12 cellular contexts compared by ENCODE assay signal in the genomic region with DNA sequence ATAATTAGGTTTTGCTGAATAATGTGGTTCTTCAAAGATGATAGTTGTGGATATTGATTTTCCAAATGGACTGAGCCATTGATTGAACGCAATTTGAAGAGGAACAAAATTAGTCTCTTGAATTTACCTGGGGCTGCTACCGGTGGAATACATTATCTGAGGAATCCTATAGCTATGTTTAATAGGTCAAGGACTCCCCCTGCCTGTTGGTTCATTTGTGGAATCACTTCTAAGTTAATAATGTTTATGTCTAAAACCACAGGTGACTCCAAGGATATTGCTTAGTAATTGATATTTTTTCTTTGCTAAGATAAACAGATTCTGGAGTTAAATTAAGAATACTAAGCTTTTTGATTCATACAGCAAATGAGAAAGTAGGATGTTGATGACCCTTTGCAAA.
A peak's percentile ranks its signal among the peaks of the same experiment; 100 is the strongest.
DNase-seq lines count a peak whose midpoint lies in the region; ATAC-seq, FAIRE-seq and TF ChIP-seq lines count a peak whose summit lies in the region.
"Had no signal": no experiment of that assay in that cellular context is flagged by ENCODE, and none has a peak within 500 bp of the region (broad histone marks: within the 10 kb centered on the region; RNA-seq: fewer than 3 reads in every experiment).

No MANE protein-coding gene starts in this region.

- 0 out of 2 replicates have a peak, but pooled peaks have one; percentile 10 for TF ChIP-seq RAD21 in GM12878 (IDR thresholded peaks at IDR 0.05; ENCODE audit: insufficient read depth, low read depth, low read length)

- H4K20me1 ChIP-seq in GM12878 (ENCODE audit: control insufficient read depth, insufficient read depth) (no peaks in the 10 kb centered on the region), neural progenitor cell (ENCODE audit: low read depth) (no peaks in the 10 kb centered on the region)

- SMC1A ChIA-PET in GM12878 (lab: Charles Lee; ENCODE audit: uncharacterized antibody, unreplicated experiment) = interaction anchor here (0.7 to 1.6 kb wide), 3 partner anchors 300 to 396 kb away, joined by 3 read pairs; no protein-coding TSS in a partner anchor

- no peaks in the 10 kb centered on the region for H3K4me1 Mint-ChIP-seq in neural progenitor cell

- no peaks in the 10 kb centered on the region for H3K36me3 Mint-ChIP-seq in neural progenitor cell

- H3K9ac ChIP-seq in GM12878 (ENCODE audit: control insufficient read depth, insufficient read depth, low read length) (no peak overlapping the region), neural progenitor cell (no peak overlapping the region)

- no peaks in the 10 kb centered on the region for H3K36me3 ChIP-seq in GM12878 (ENCODE audit: control insufficient read depth in 2 of 2, insufficient read depth in 2 of 2, low read length in 1 of 2)
- no peaks in the 10 kb centered on the region for H3K36me3 ChIP-seq in neural progenitor cell

- TF ChIP-seq CTCF in GM12878 (IDR thresholded peaks at IDR 0.05 in 2 of 3, conservative IDR thresholded peaks at IDR 0.05 in 1 of 3; ENCODE audit: control insufficient read depth in 2 of 3, extremely low read depth in 1 of 3, insufficient read depth in 1 of 3, low read depth in 3 of 3, low read length in 3 of 3) = peak in 1 of 3 experiments; percentile 24; a peak in 1 of 6 replicates
- peak; percentile 49 for TF ChIP-seq CTCF in neural progenitor cell (IDR thresholded peaks at IDR 0.05)

- H3K9me3 ChIP-seq in GM12878 (replicated peaks; ENCODE audit: control insufficient read depth, insufficient read depth, low read length) (no peaks in the 10 kb centered on the region), neural progenitor cell (ENCODE audit: low read depth) (no peaks in the 10 kb centered on the region)

- in situ Hi-C loops in GM12878 (cut with MboI) = no loop called here

- no TSS peak for BruUV-seq in GM12878 (replicated peaks; lab: Mats Ljungman, UMichigan)

- ATAC-seq in GM12878 (no peak), GM21723 (IDR thresholded peaks at IDR 0.05; ENCODE audit: unreplicated experiment) (no peak), GM18868 (IDR thresholded peaks at IDR 0.05; ENCODE audit: unreplicated experiment) (no peak)

- no peaks in the 10 kb centered on the region for H3K27me3 Mint-ChIP-seq in neural progenitor cell (ENCODE audit: insufficient read depth, low read depth)

- H3K4me1 ChIP-seq in GM12878 (ENCODE audit: control insufficient read depth, insufficient read depth, low read length) (no peaks in the 10 kb centered on the region), neural progenitor cell (no peaks in the 10 kb centered on the region)

- H3F3A ChIP-seq in neural progenitor cell (ENCODE audit: low read depth) = no peaks in the 10 kb centered on the region

- no peak overlapping the region for H3K4me3 ChIP-seq in GM12878
- no peak overlapping the region for H3K4me3 ChIP-seq in neural progenitor cell

- no peaks in the 10 kb centered on the region for H3K27me3 ChIP-seq in GM12878 (replicated peaks in 1 of 2; ENCODE audit: control insufficient read depth in 2 of 2, insufficient read depth in 2 of 2, low read length in 1 of 2)
- no peaks in the 10 kb centered on the region for H3K27me3 ChIP-seq in neural progenitor cell

- RAD21 ChIA-PET in GM12878 (lab: Charles Lee; ENCODE audit: unreplicated experiment) = interaction anchor here (0.9 to 1.7 kb wide), 2 partner anchors 303 to 306 kb away, joined by 5 to 8 read pairs; no protein-coding TSS in a partner anchor

- H3K27ac Mint-ChIP-seq in neural progenitor cell = no peak overlapping the region
- H3K27ac Mint-ChIP-seq: activated naive CD4-positive, alpha-beta T cell treated with anti-CD3 and anti-CD28 coated beads for 36 hours had no signal

- H3K79me2 ChIP-seq in GM12878 (ENCODE audit: control insufficient read depth, insufficient read depth, low read length) (no peaks in the 10 kb centered on the region), neural progenitor cell (ENCODE audit: low read depth) (no peaks in the 10 kb centered on the region)

- DNase-seq in DMS 273 (lab: John Stamatoyannopoulos, UW; ENCODE audit: unreplicated experiment) (peak; percentile 37), DMS 273 treated with DMSO at 0.1 percent for 48 hours (lab: John Stamatoyannopoulos, UW) (no peak), NCI-H1417 treated with DMSO at 0.1 percent for 48 hours (lab: John Stamatoyannopoulos, UW) (peak; percentile 17), GM12878 (ENCODE audit: low read depth, low spot score) (no peak), neural progenitor cell (ENCODE audit: low spot score) (peak; percentile 31), AG08396 (ENCODE audit: low spot score) (no peak)
- DNase-seq: 8988T; activated CD4-positive, alpha-beta T cell treated with anti-CD3 and anti-CD28 coated beads, Interleukin-2, amount 50 U/mL, for 48 hours; activated naive CD4-positive, alpha-beta T cell treated with anti-CD3 and anti-CD28 coated beads for 36 hours; NCI-H2029 had no signal

- no peak overlapping the region for H3K4me3 Mint-ChIP-seq in neural progenitor cell
- H3K4me3 Mint-ChIP-seq: activated naive CD4-positive, alpha-beta T cell treated with anti-CD3 and anti-CD28 coated beads for 36 hours had no signal

- WGBS in GM12878 (ENCODE audit: insufficient coverage, insufficient replicate concordance, low lambda C conversion rate, missing lambda C conversion rate) = 21% methylated on average over 2 of the region's 2 CpGs

- H3K27ac ChIP-seq in GM12878 (ENCODE audit: control insufficient read depth, insufficient read depth) (no peak overlapping the region), neural progenitor cell (no peak overlapping the region)

- no peak for FAIRE-seq in GM12878 (lab: Jason Lieb, UNC)

- TF ChIP-seq POLR2A in GM12878 (IDR thresholded peaks at IDR 0.05; ENCODE audit: low read depth, low read length) = no peak

- H3K9me3 Mint-ChIP-seq in neural progenitor cell = no peaks in the 10 kb centered on the region

- no peak overlapping the region for H2AFZ ChIP-seq in GM12878 (ENCODE audit: control insufficient read depth, low read depth, low read length)
- H2AFZ ChIP-seq in neural progenitor cell (replicated peaks) = no peak overlapping the region

- intact Hi-C loops in GM12878 (cut with micrococcal nuclease; ENCODE audit: unreplicated experiment) = no loop called here

- no peak for TF ChIP-seq EP300 in GM12878 (IDR thresholded peaks at IDR 0.05; ENCODE audit: borderline replicate concordance in 1 of 2, control insufficient read depth in 1 of 2, low read depth in 2 of 2, low read length in 2 of 2)

- POLR2A ChIA-PET in GM12878 (lab: Charles Lee) = no interaction called here

- CTCF ChIA-PET in GM12878 (lab: Yijun Ruan, JAX) = interaction anchor here (0.9 to 1.2 kb wide), 2 partner anchors 14 to 17 kb away, joined by 3 read pairs; no protein-coding TSS in a partner anchor

- H3K4me2 ChIP-seq in GM12878 (ENCODE audit: control insufficient read depth, insufficient read depth) = no peak overlapping the region
- H3K4me2 ChIP-seq in neural progenitor cell = no peak overlapping the region

TF ChIP-seq in GM12878, 131 proteins besides CTCF, POLR2A, EP300 and RAD21 (continues in another document):
- TF ChIP-seq, protein P1, sequence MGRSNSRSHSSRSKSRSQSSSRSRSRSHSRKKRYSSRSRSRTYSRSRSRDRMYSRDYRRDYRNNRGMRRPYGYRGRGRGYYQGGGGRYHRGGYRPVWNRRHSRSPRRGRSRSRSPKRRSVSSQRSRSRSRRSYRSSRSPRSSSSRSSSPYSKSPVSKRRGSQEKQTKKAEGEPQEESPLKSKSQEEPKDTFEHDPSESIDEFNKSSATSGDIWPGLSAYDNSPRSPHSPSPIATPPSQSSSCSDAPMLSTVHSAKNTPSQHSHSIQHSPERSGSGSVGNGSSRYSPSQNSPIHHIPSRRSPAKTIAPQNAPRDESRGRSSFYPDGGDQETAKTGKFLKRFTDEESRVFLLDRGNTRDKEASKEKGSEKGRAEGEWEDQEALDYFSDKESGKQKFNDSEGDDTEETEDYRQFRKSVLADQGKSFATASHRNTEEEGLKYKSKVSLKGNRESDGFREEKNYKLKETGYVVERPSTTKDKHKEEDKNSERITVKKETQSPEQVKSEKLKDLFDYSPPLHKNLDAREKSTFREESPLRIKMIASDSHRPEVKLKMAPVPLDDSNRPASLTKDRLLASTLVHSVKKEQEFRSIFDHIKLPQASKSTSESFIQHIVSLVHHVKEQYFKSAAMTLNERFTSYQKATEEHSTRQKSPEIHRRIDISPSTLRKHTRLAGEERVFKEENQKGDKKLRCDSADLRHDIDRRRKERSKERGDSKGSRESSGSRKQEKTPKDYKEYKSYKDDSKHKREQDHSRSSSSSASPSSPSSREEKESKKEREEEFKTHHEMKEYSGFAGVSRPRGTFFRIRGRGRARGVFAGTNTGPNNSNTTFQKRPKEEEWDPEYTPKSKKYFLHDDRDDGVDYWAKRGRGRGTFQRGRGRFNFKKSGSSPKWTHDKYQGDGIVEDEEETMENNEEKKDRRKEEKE (IDR thresholded peaks at IDR 0.05) = no peak
- TF ChIP-seq ZNF217 (IDR thresholded peaks at IDR 0.05) (no peak), YBX1 (IDR thresholded peaks at IDR 0.05) (no peak), ZNF622 (IDR thresholded peaks at IDR 0.05) (no peak), CHD1 (IDR thresholded peaks at IDR 0.05; ENCODE audit: low read depth, low read length) (no peak), SREBF2 (IDR thresholded peaks at IDR 0.05; ENCODE audit: low read length) (no peak), TBL1XR1 (IDR thresholded peaks at IDR 0.05; ENCODE audit: low read depth, low read length) (no peak), YY1 (IDR thresholded peaks at IDR 0.05; ENCODE audit: low read depth, low read length) (no peak), KLF5 (IDR thresholded peaks at IDR 0.05; ENCODE audit: partially characterized antibody) (no peak)
- TF ChIP-seq, protein P2, sequence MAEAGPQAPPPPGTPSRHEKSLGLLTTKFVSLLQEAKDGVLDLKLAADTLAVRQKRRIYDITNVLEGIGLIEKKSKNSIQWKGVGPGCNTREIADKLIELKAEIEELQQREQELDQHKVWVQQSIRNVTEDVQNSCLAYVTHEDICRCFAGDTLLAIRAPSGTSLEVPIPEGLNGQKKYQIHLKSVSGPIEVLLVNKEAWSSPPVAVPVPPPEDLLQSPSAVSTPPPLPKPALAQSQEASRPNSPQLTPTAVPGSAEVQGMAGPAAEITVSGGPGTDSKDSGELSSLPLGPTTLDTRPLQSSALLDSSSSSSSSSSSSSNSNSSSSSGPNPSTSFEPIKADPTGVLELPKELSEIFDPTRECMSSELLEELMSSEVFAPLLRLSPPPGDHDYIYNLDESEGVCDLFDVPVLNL (IDR thresholded peaks at IDR 0.05; ENCODE audit: low read depth, low read length) = no peak
- TF ChIP-seq, protein P3, sequence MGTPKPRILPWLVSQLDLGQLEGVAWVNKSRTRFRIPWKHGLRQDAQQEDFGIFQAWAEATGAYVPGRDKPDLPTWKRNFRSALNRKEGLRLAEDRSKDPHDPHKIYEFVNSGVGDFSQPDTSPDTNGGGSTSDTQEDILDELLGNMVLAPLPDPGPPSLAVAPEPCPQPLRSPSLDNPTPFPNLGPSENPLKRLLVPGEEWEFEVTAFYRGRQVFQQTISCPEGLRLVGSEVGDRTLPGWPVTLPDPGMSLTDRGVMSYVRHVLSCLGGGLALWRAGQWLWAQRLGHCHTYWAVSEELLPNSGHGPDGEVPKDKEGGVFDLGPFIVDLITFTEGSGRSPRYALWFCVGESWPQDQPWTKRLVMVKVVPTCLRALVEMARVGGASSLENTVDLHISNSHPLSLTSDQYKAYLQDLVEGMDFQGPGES (IDR thresholded peaks at IDR 0.05) = no peak

Comparison
In these comparisons a context has a peak if more than half of its experiments do, and no peak if none do; other contexts are left out.
1. DNase-seq: peak in DMS 273 (single experiment), NCI-H1417 treated with DMSO at 0.1 percent for 48 hours (single experiment) and neural progenitor cell (single experiment); none in DMS 273 treated with DMSO at 0.1 percent for 48 hours (single experiment), GM12878 (single experiment) and AG08396 (single experiment).